In the genomic region with DNA sequence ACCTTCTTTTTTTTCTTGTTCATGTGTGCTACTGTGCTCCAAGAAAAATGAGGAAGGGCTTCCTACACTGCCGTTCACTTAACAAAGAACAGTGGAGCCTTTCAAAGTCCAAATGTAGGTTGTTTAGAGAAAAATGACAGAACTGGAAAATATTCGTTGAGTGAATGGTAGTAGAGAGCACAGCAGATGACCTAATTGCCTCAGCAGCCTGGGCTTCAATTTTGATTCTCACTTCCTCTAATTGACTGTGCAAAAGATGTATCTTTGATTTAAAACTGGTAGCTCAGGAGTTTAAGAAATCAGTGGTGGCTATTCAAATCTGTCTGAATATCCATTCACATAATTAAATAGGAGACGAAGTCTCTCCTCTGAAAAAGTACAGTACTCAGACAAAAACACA, we compare ENCODE assay signal across 24 cellular contexts. TPM values are rescaled to one million over a fixed set of nuclear protein-coding genes. Genes with fewer than 3 reads are reported as not detected.
DNase-seq lines count a peak whose midpoint lies in the region; ATAC-seq, FAIRE-seq and TF ChIP-seq lines count a peak whose summit lies in the region.
"Had no signal": no experiment of that assay in that cellular context is flagged by ENCODE, and none has a peak within 500 bp of the region (broad histone marks: within the 10 kb centered on the region; RNA-seq: fewer than 3 reads in every experiment).

No MANE protein-coding gene starts in this region.

- no peak overlapping the region for H3K4me2 ChIP-seq in GM12878 (ENCODE audit: control insufficient read depth, insufficient read depth)
- H3K4me2 ChIP-seq in SK-N-SH, result no peak overlapping the region

- POLR2A ChIA-PET in GM12878 (lab: Charles Lee), result interaction anchor here (0.5 kb wide), 1 partner anchor 41 kb away, joined by 3 read pairs; no protein-coding TSS in a partner anchor
- POLR2A ChIA-PET in SK-N-SH (lab: Yijun Ruan, JAX), result no interaction called here

- H3K4me3 Mint-ChIP-seq in progenitor cell of endocrine pancreas (ENCODE audit: low read depth), result peak overlapping the region; percentile 26
- H3K4me3 Mint-ChIP-seq: activated CD4-positive, alpha-beta memory T cell treated with anti-CD3 and anti-CD28 coated beads, Interleukin-2, amount 10 ng/mL, durations not matched to agents 7 days and 5 days; activated naive CD8-positive, alpha-beta T cell; stimulated activated naive B cell treated with anti-CD40 and anti-IgM and Interleukin-4, amounts not matched to agents 10 μg/mL and 1 μg/mL and 100 μg/mL, for 72 hours; T-helper 17 cell had no signal

- FAIRE-seq in GM19239 (lab: Jason Lieb, UNC) (peak; percentile 84), GM12878 (lab: Jason Lieb, UNC) (no peak)

- intact Hi-C loops in GM12878 (cut with micrococcal nuclease; ENCODE audit: unreplicated experiment), result no loop called here

- H3K9me3 ChIP-seq in HUES48 (ENCODE audit: control insufficient read depth, insufficient read depth, low read length), result no peaks in the 10 kb centered on the region
- no peaks in the 10 kb centered on the region for H3K9me3 ChIP-seq in GM12878 (replicated peaks; ENCODE audit: control insufficient read depth, insufficient read depth, low read length)
- H3K9me3 ChIP-seq in SK-N-SH, result no peaks in the 10 kb centered on the region
- H3K9me3 ChIP-seq: esophagus muscularis mucosa, HAP-1, neutrophil had no signal

- no peak overlapping the region for H3K9ac ChIP-seq in HUES48 (ENCODE audit: low read depth, low read length)
- H3K9ac ChIP-seq in GM12878 (ENCODE audit: control insufficient read depth, insufficient read depth, low read length), result no peak overlapping the region
- H3K9ac ChIP-seq in SK-N-SH, result no peak overlapping the region

- H3K4me1 Mint-ChIP-seq in progenitor cell of endocrine pancreas (ENCODE audit: low read depth), result peaks cover 21% of the 10 kb centered on the region
- H3K4me1 Mint-ChIP-seq: activated CD4-positive, alpha-beta memory T cell treated with anti-CD3 and anti-CD28 coated beads, Interleukin-2, amount 10 ng/mL, durations not matched to agents 7 days and 5 days; T-helper 17 cell had no signal

- H3K9me2 ChIP-seq in SK-N-SH, result no peaks in the 10 kb centered on the region

- H2AFZ ChIP-seq in GM12878 (ENCODE audit: control insufficient read depth, low read depth, low read length) (no peak overlapping the region), SK-N-SH (ENCODE audit: low read depth) (no peak overlapping the region)

- 12% methylated on average over 3 of the region's 3 CpGs for WGBS in GM12878 (ENCODE audit: insufficient coverage, insufficient replicate concordance, low lambda C conversion rate, missing lambda C conversion rate)
- WGBS in SK-N-SH (ENCODE audit: low lambda C conversion rate), result 15% methylated on average over 3 of the region's 3 CpGs

- RAD21 ChIA-PET in GM12878 (lab: Charles Lee; ENCODE audit: unreplicated experiment), result interaction anchor here (1.6 kb wide), 1 partner anchor 94 kb away, joined by 4 read pairs; no protein-coding TSS in a partner anchor

- SMC1A ChIA-PET in GM12878 (lab: Charles Lee; ENCODE audit: uncharacterized antibody, unreplicated experiment), result interaction anchor here (0.6 to 1.0 kb wide), 2 partner anchors 55 to 93 kb away, joined by 3 to 4 read pairs; no protein-coding TSS in a partner anchor

- no peaks in the 10 kb centered on the region for H3K79me2 ChIP-seq in GM12878 (ENCODE audit: control insufficient read depth, insufficient read depth, low read length)
- no peaks in the 10 kb centered on the region for H3K79me2 ChIP-seq in SK-N-SH (ENCODE audit: insufficient read depth)

- H3K9me3 Mint-ChIP-seq in progenitor cell of endocrine pancreas (ENCODE audit: low read depth), result no peaks in the 10 kb centered on the region
- H3K9me3 Mint-ChIP-seq: activated CD4-positive, alpha-beta memory T cell treated with anti-CD3 and anti-CD28 coated beads, Interleukin-2, amount 10 ng/mL, durations not matched to agents 7 days and 5 days; activated T-helper 2 cell treated with anti-CD3 and anti-CD28 coated beads, Interferon-gamma antibody, Interleukin-2, Interleukin-4, amounts not matched to agents 10 μg/mL and 5 μg/mL and 100 μg/mL, durations not matched to agents 14 hours and 24 hours and 36 hours had no signal

- no peak overlapping the region for H3K27ac ChIP-seq in HUES48 (ENCODE audit: low read depth, low read length)
- H3K27ac ChIP-seq in GM12878 (ENCODE audit: control insufficient read depth, insufficient read depth), result no peak overlapping the region
- H3K27ac ChIP-seq in SK-N-SH (ENCODE audit: low read depth in 2 of 2, low read length in 1 of 2), result no peak overlapping the region
- H3K27ac ChIP-seq: esophagus muscularis mucosa, foreskin keratinocyte, neutrophil, RWPE1 had no signal

- no peak for TF ChIP-seq EP300 in GM12878 (IDR thresholded peaks at IDR 0.05; ENCODE audit: borderline replicate concordance in 1 of 2, control insufficient read depth in 1 of 2, low read depth in 2 of 2, low read length in 2 of 2)
- TF ChIP-seq EP300 in SK-N-SH (IDR thresholded peaks at IDR 0.05; ENCODE audit: borderline replicate concordance in 1 of 2, low read depth in 1 of 2, low read length in 1 of 2), result no peak

- H4K20me1 ChIP-seq in GM12878 (ENCODE audit: control insufficient read depth, insufficient read depth) (no peaks in the 10 kb centered on the region), SK-N-SH (ENCODE audit: insufficient read depth) (no peaks in the 10 kb centered on the region)

- CTCF ChIA-PET in GM12878 (lab: Yijun Ruan, JAX) (interaction anchor here (1.7 kb wide), 1 partner anchor 140 kb away, joined by 5 read pairs; no protein-coding TSS in a partner anchor), SK-N-SH (lab: Yijun Ruan, JAX) (no interaction called here)

- TF ChIP-seq RAD21 in GM12878 (IDR thresholded peaks at IDR 0.05; ENCODE audit: insufficient read depth, low read depth, low read length) (no peak), SK-N-SH (IDR thresholded peaks at IDR 0.05; ENCODE audit: low read length) (no peak)

- BruUV-seq in GM12878 (replicated peaks; lab: Mats Ljungman, UMichigan), result no TSS peak

- H3K4me3 ChIP-seq in HUES48 (ENCODE audit: low read depth, low read length) (0 out of 2 replicates have a peak overlapping the region, but pooled peaks have one; percentile 5), GM12878 (no peak overlapping the region), SK-N-SH (ENCODE audit: low read depth in 2 of 2, low read length in 1 of 2) (no peak overlapping the region)
- H3K4me3 ChIP-seq: esophagus muscularis mucosa, HAP-1 had no signal

- H3K36me3 Mint-ChIP-seq in progenitor cell of endocrine pancreas (ENCODE audit: insufficient read depth), result no peaks in the 10 kb centered on the region
- H3K36me3 Mint-ChIP-seq: activated naive CD8-positive, alpha-beta T cell; stimulated activated naive B cell treated with anti-CD40 and anti-IgM and Interleukin-4, amounts not matched to agents 10 μg/mL and 1 μg/mL and 100 μg/mL, for 72 hours had no signal

- peaks cover 12% of the 10 kb centered on the region for H3K27me3 Mint-ChIP-seq in progenitor cell of endocrine pancreas

- in situ Hi-C loops in GM12878 (cut with MboI), result no loop called here

- no peaks in the 10 kb centered on the region for H3F3A ChIP-seq in SK-N-SH (replicated peaks; ENCODE audit: insufficient read depth)

- H3K36me3 ChIP-seq in HUES48 (ENCODE audit: control insufficient read depth, insufficient read depth, low read length) (no peaks in the 10 kb centered on the region), GM12878 (ENCODE audit: control insufficient read depth in 2 of 2, insufficient read depth in 2 of 2, low read length in 1 of 2) (no peaks in the 10 kb centered on the region), SK-N-SH (replicated peaks in 1 of 2; ENCODE audit: control insufficient read depth in 1 of 2, insufficient read depth in 2 of 2, low read length in 1 of 2) (no peaks in the 10 kb centered on the region)
- H3K36me3 ChIP-seq: esophagus muscularis mucosa, HAP-1, neutrophil had no signal

- ATAC-seq in GM12878, result peak; percentile 76
- ATAC-seq: foreskin keratinocyte, T-helper 17 cell had no signal

- TF ChIP-seq CTCF in GM12878 (IDR thresholded peaks at IDR 0.05 in 2 of 3, conservative IDR thresholded peaks at IDR 0.05 in 1 of 3; ENCODE audit: control insufficient read depth in 2 of 3, extremely low read depth in 1 of 3, insufficient read depth in 1 of 3, low read depth in 3 of 3, low read length in 3 of 3) (no peak), progenitor cell of endocrine pancreas (IDR thresholded peaks at IDR 0.05; ENCODE audit: unreplicated experiment) (no peak), SK-N-SH (IDR thresholded peaks at IDR 0.05) (no peak)

- DNase-seq in GM19239 (ENCODE audit: insufficient read length, low spot score) (no peak), GM12878 (ENCODE audit: low read depth, low spot score) (no peak), progenitor cell of endocrine pancreas (ENCODE audit: low spot score, unreplicated experiment) (no peak), SK-N-SH (no peak), activated gamma-delta T cell treated with Interleukin-2 at 50 U/mL for 16 hours (no peak), NOMO-1 treated with DMSO at 0.1 percent for 48 hours (lab: John Stamatoyannopoulos, UW; ENCODE audit: unreplicated experiment) (no peak)
- DNase-seq: activated CD4-positive, alpha-beta memory T cell treated with anti-CD3 and anti-CD28 coated beads, Interleukin-2, amount 10 ng/mL, durations not matched to agents 7 days and 5 days; activated CD4-positive, alpha-beta T cell treated with anti-CD3 and anti-CD28 coated beads for 1 hour; anterior cingulate cortex; C1 segment of cervical spinal cord; COR-L47; foreskin keratinocyte; NCI-H2029 treated with DMSO at 0.1 percent for 48 hours; NCI-H226; stimulated activated naive B cell treated with anti-CD40 and anti-IgM and Interleukin-4, amounts not matched to agents 10 μg/mL and 1 μg/mL and 100 μg/mL, for 72 hours; T-helper 17 cell had no signal

- H3K4me1 ChIP-seq in HUES48 (ENCODE audit: control insufficient read depth, insufficient read depth, low read length), result peaks cover 37% of the 10 kb centered on the region
- H3K4me1 ChIP-seq in GM12878 (ENCODE audit: control insufficient read depth, insufficient read depth, low read length), result no peaks in the 10 kb centered on the region
- H3K4me1 ChIP-seq in SK-N-SH (ENCODE audit: control insufficient read depth in 1 of 2, insufficient read depth in 2 of 2, low read depth in 1 of 2, low read length in 1 of 2), result no peaks in the 10 kb centered on the region; a peak in 1 of 4 replicates
- H3K4me1 ChIP-seq: foreskin keratinocyte, HAP-1 had no signal

- H3K27me3 ChIP-seq in HUES48 (ENCODE audit: control insufficient read depth, insufficient read depth, low read length) (no peaks in the 10 kb centered on the region; the same call in 1 of the 2 replicates), GM12878 (replicated peaks in 1 of 2; ENCODE audit: control insufficient read depth in 2 of 2, insufficient read depth in 2 of 2, low read length in 1 of 2) (peaks cover 0 to 2% of the 10 kb centered on the region in 2 experiments; a peak in 1 of 4 replicates), SK-N-SH (ENCODE audit: insufficient read depth) (no peaks in the 10 kb centered on the region)

- no peak for TF ChIP-seq POLR2A in GM12878 (IDR thresholded peaks at IDR 0.05; ENCODE audit: low read depth, low read length)

- no peak overlapping the region for H3K27ac Mint-ChIP-seq in progenitor cell of endocrine pancreas
- H3K27ac Mint-ChIP-seq: activated CD4-positive, alpha-beta memory T cell treated with anti-CD3 and anti-CD28 coated beads, Interleukin-2, amount 10 ng/mL, durations not matched to agents 7 days and 5 days; activated naive CD8-positive, alpha-beta T cell; activated T-helper 2 cell treated with anti-CD3 and anti-CD28 coated beads, Interferon-gamma antibody, Interleukin-2, Interleukin-4, amounts not matched to agents 10 μg/mL and 5 μg/mL and 100 μg/mL, durations not matched to agents 14 hours and 24 hours and 36 hours; stimulated activated naive B cell treated with anti-CD40 and anti-IgM and Interleukin-4, amounts not matched to agents 10 μg/mL and 1 μg/mL and 100 μg/mL, for 72 hours; T-helper 17 cell had no signal

RNA-seq across cellular contexts. Expression of a gene that starts 5.2 kb away (rescaled TPM):
- 0.15 and 0.21 TPM in 2 replicates for total RNA-seq in GM12878 (2013; cell fraction: nucleolus; rRNA removed)
- 0.11 and 0.16 TPM in 2 replicates for total RNA-seq in GM12878 (2014; rRNA removed)
- total RNA-seq in GM12878 (2014; rRNA removed; fragmentation: Illumina TruSeq; extraction: Trizol), result 0.05 and 0.09 TPM in 2 replicates
- total RNA-seq in GM12878 (2021), result 0.11 and 0.21 TPM in 2 replicates
- polyA plus RNA-seq in GM12878 (2011; ENCODE audit: low read depth), result not detected
- 0.91 and 1.5 TPM in 2 replicates for polyA plus RNA-seq in GM12878 (2011; rRNA removed)
- 2.7 and 3.0 TPM in 2 replicates for polyA plus RNA-seq in GM12878 (2011; cell fraction: cytosol; rRNA removed)
- 1.5 and 2.0 TPM in 2 replicates for polyA plus RNA-seq in GM12878 (2011; cell fraction: nucleus; rRNA removed)
- not detected in 2 replicates for polyA plus RNA-seq in GM12878 (2012)
- 0.09 and 0.14 TPM in 2 replicates for polyA plus RNA-seq in GM12878 (2014; fragmentation: Illumina TruSeq; extraction: Trizol)
- under 1 TPM in 1 of 2 experiments, not detected in 1; 0.02 TPM for polyA plus RNA-seq in GM12878 (2014; fragmentation: Nextera tagmentation; extraction: Ambion mirVana)
- 0.23 TPM in 1 of 2 replicates, not detected in the other for polyA plus RNA-seq in GM12878 (2014; rRNA removed)
- polyA plus RNA-seq in GM12878 (2016; fragmentation: Nextera tagmentation; extraction: Ambion mirVana), result under 1 TPM; 0.03 to 0.04 TPM
- polyA minus RNA-seq in GM12878 (2011; rRNA and poly(A)+ RNA removed), result 10.8 and 15.1 TPM in 2 replicates
- polyA minus RNA-seq in GM12878 (2011; cell fraction: cytosol; rRNA and poly(A)+ RNA removed), result 1.1 and 1.7 TPM in 2 replicates
- polyA minus RNA-seq in GM12878 (2011; cell fraction: nucleus; rRNA and poly(A)+ RNA removed), result 6.3 and 12.9 TPM in 2 replicates
- 43.4 and 45.0 TPM in 2 replicates for total RNA-seq in progenitor cell of endocrine pancreas
- polyA plus RNA-seq in SK-N-SH (2012; rRNA removed), result 0.05 and 0.31 TPM in 2 replicates
- 0.13 and 0.46 TPM in 2 replicates for polyA plus RNA-seq in SK-N-SH (2012; cell fraction: cytosol; rRNA removed)
- 0.06 and 0.14 TPM in 2 replicates for polyA plus RNA-seq in SK-N-SH (2012; cell fraction: nucleus; rRNA removed)
- total RNA-seq: activated CD4-positive, alpha-beta memory T cell treated with anti-CD3 and anti-CD28 coated beads, Interleukin-2, amount 10 ng/mL, durations not matched to agents 7 days and 5 days; pulmonary artery endothelial cell; T-helper 17 cell had no signal

Comparison
In these comparisons a context has a peak if more than half of its experiments do, and no peak if none do; other contexts are left out.
1. RNA of a gene that starts 5.2 kb away (total RNA-seq): 43.4 to 45.0 TPM in progenitor cell of endocrine pancreas; 0.05 to 0.21 TPM in GM12878; every median in the first group is over 10 times any median in the second.